ENCODE assay signal across 28 cellular contexts in genomic region chr12:2936301-2936700, GRCh38.
"Had no signal": no experiment of that assay in that cellular context is flagged by ENCODE, and none has a peak within 500 bp of the region (broad histone marks: within the 10 kb centered on the region; RNA-seq: fewer than 3 reads in every experiment).

No MANE protein-coding gene starts in this region.

- H3K27me3 Mint-ChIP-seq: stimulated activated memory B cell treated with anti-CD40 and anti-IgM and Interleukin-4, amounts not matched to agents 10 μg/mL and 1 μg/mL and 100 μg/mL, for 72 hours; stimulated activated naive B cell treated with anti-CD40 and anti-IgM and Interleukin-4, amounts not matched to agents 10 μg/mL and 1 μg/mL and 100 μg/mL, for 72 hours; stimulated activated naive CD8-positive, alpha-beta T cell treated with anti-CD3 and anti-CD28 coated beads, Interleukin-15, amount 100 ng/mL, for 72 hours; stimulated activated naive CD8-positive, alpha-beta T cell treated with anti-CD3 and anti-CD28 coated beads, Interleukin-15, Interleukin-2, amounts not matched to agents 100 ng/mL and 50 ng/mL, for 24 hours; type B pancreatic cell had no signal

- H3K27ac ChIP-seq: stomach, suprapubic skin, testis, thoracic aorta, thyroid gland, tibial artery, tibial nerve, transverse colon, upper lobe of left lung, upper lobe of right lung, uterus, vagina had no signal

- H3K9me3 ChIP-seq: stomach, suprapubic skin, testis, thoracic aorta, thyroid gland, tibial artery, tibial nerve, transverse colon, upper lobe of left lung, upper lobe of right lung, uterus, vagina had no signal

- H3K27me3 ChIP-seq: stomach, suprapubic skin, testis, thyroid gland, tibial artery, tibial nerve, transverse colon, upper lobe of left lung, upper lobe of right lung, uterus, vagina had no signal

- H3K9me3 Mint-ChIP-seq: stimulated activated effector memory CD8-positive, alpha-beta T cell treated with anti-CD3 and anti-CD28 coated beads, Interleukin-12 subunit alpha, Interleukin-12 subunit beta, amount 100 ng/mL, for 72 hours; stimulated activated memory B cell treated with anti-CD40 and anti-IgM and Interleukin-4, amounts not matched to agents 10 μg/mL and 1 μg/mL and 100 μg/mL, for 72 hours; stimulated activated naive B cell treated with anti-CD40 and anti-IgM and Interleukin-4, amounts not matched to agents 10 μg/mL and 1 μg/mL and 100 μg/mL, for 72 hours; stimulated activated naive CD8-positive, alpha-beta T cell treated with anti-CD3 and anti-CD28 coated beads, Interleukin-15, amount 100 ng/mL, for 72 hours; stimulated activated naive CD8-positive, alpha-beta T cell treated with anti-CD3 and anti-CD28 coated beads, Interleukin-15, Interleukin-2, amounts not matched to agents 100 ng/mL and 50 ng/mL, for 24 hours; type B pancreatic cell had no signal

- H3K4me1 Mint-ChIP-seq: stimulated activated effector memory CD8-positive, alpha-beta T cell treated with anti-CD3 and anti-CD28 coated beads, Interleukin-12 subunit alpha, Interleukin-12 subunit beta, amount 100 ng/mL, for 72 hours; stimulated activated memory B cell treated with anti-CD40 and anti-IgM and Interleukin-4, amounts not matched to agents 10 μg/mL and 1 μg/mL and 100 μg/mL, for 72 hours; stimulated activated naive B cell treated with anti-CD40 and anti-IgM and Interleukin-4, amounts not matched to agents 10 μg/mL and 1 μg/mL and 100 μg/mL, for 72 hours; stimulated activated naive CD8-positive, alpha-beta T cell treated with anti-CD3 and anti-CD28 coated beads, Interleukin-15, amount 100 ng/mL, for 72 hours had no signal

- H3K4me1 ChIP-seq: stomach, suprapubic skin, testis, tibial artery, tibial nerve, transverse colon, upper lobe of left lung, upper lobe of right lung, uterus, vagina had no signal

- H3K4me3 Mint-ChIP-seq: stimulated activated effector memory CD8-positive, alpha-beta T cell treated with anti-CD3 and anti-CD28 coated beads, Interleukin-12 subunit alpha, Interleukin-12 subunit beta, amount 100 ng/mL, for 72 hours; stimulated activated memory B cell treated with anti-CD40 and anti-IgM and Interleukin-4, amounts not matched to agents 10 μg/mL and 1 μg/mL and 100 μg/mL, for 72 hours; stimulated activated naive B cell treated with anti-CD40 and anti-IgM and Interleukin-4, amounts not matched to agents 10 μg/mL and 1 μg/mL and 100 μg/mL, for 72 hours; stimulated activated naive CD8-positive, alpha-beta T cell treated with anti-CD3 and anti-CD28 coated beads, Interleukin-15, amount 100 ng/mL, for 72 hours; stimulated activated naive CD8-positive, alpha-beta T cell treated with anti-CD3 and anti-CD28 coated beads, Interleukin-15, Interleukin-2, amounts not matched to agents 100 ng/mL and 50 ng/mL, for 24 hours; type B pancreatic cell had no signal

- H3K4me3 ChIP-seq: stomach, suprapubic skin, testis, thoracic aorta, thyroid gland, tibial artery, tibial nerve, transverse colon, upper lobe of left lung, upper lobe of right lung, uterus, vagina had no signal

- H3K27ac Mint-ChIP-seq: stimulated activated effector memory CD8-positive, alpha-beta T cell treated with anti-CD3 and anti-CD28 coated beads, Interleukin-12 subunit alpha, Interleukin-12 subunit beta, amount 100 ng/mL, for 72 hours; stimulated activated memory B cell treated with anti-CD40 and anti-IgM and Interleukin-4, amounts not matched to agents 10 μg/mL and 1 μg/mL and 100 μg/mL, for 72 hours; stimulated activated naive B cell treated with anti-CD40 and anti-IgM and Interleukin-4, amounts not matched to agents 10 μg/mL and 1 μg/mL and 100 μg/mL, for 72 hours; stimulated activated naive CD8-positive, alpha-beta T cell treated with anti-CD3 and anti-CD28 coated beads, Interleukin-15, amount 100 ng/mL, for 72 hours; stimulated activated naive CD8-positive, alpha-beta T cell treated with anti-CD3 and anti-CD28 coated beads, Interleukin-15, Interleukin-2, amounts not matched to agents 100 ng/mL and 50 ng/mL, for 24 hours; type B pancreatic cell had no signal

- H3K36me3 ChIP-seq: uterus had no signal

- DNase-seq: stimulated activated CD4-positive, alpha-beta T cell treated with anti-CD3 and anti-CD28 coated beads, Interleukin-2, amount 100 ng/mL, for 48 hours; stimulated activated CD4-positive, alpha-beta T cell treated with anti-CD3 and anti-CD28 coated beads, Interleukin-4, amount 100 ng/mL, for 1 hour; stimulated activated CD4-positive, alpha-beta T cell treated with anti-CD3 and anti-CD28 coated beads, Interleukin-4, amount 100 ng/mL, for 24 hours; stimulated activated CD4-positive, alpha-beta T cell treated with anti-CD3 and anti-CD28 coated beads, Interleukin-4, amount 100 ng/mL, for 4 hours; stimulated activated CD8-positive, alpha-beta memory T cell treated with anti-CD3 and anti-CD28 coated beads, Interleukin-4, amount 100 ng/mL, for 48 hours; stimulated activated naive B cell treated with anti-CD40 and anti-IgM and Interleukin-4, amounts not matched to agents 10 μg/mL and 1 μg/mL and 100 μg/mL, for 72 hours; stimulated activated naive CD4-positive, alpha-beta T cell; stimulated activated naive CD4-positive, alpha-beta T cell treated with Interleukin-2 at 50 U/mL for 16 hours; stimulated activated naive CD8-positive, alpha-beta T cell treated with anti-CD3 and anti-CD28 coated beads, Interleukin-15, amount 100 ng/mL, for 72 hours; stimulated activated naive CD8-positive, alpha-beta T cell treated with anti-CD3 and anti-CD28 coated beads, Interleukin-15, Interleukin-2, amounts not matched to agents 100 U/mL and 50 U/mL, for 24 hours; stomach; substantia nigra; testis; thyroid gland; tibial artery; transverse colon; trophoblast cell; upper lobe of left lung; upper lobe of right lung; uterus had no signal
